In the genomic region with DNA sequence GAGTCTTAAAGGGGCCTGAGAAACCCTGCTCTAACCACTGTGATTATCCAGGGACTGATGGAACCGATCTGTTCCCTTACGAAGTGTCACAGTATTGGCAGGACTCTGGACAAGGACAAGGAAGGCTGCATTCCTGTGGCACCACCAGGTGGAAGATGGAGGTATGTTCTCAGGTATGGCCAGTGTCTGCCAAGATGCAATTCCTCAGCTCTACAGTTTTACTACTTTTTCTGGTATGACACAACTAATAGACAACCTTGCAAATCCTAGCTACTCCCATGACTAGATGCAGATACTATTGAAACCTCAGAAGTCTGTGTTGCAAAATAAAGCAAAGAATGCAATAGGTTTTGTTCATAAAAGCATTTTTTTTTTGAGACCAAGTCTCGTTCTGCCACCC, we compare ENCODE assay signal across 11 cellular contexts. TPM values are rescaled to one million over a fixed set of nuclear protein-coding genes. Genes with fewer than 3 reads are reported as not detected.
DNase-seq lines count a peak whose midpoint lies in the region; ATAC-seq and TF ChIP-seq lines count a peak whose summit lies in the region.
"Had no signal": no experiment of that assay in that cellular context is flagged by ENCODE, and none has a peak within 500 bp of the region (broad histone marks: within the 10 kb centered on the region; RNA-seq: fewer than 3 reads in every experiment).

No MANE protein-coding gene starts in this region.

- TF ChIP-seq RAD21 in liver (IDR thresholded peaks at IDR 0.05), result peak; percentile 56 to 71

- no peak overlapping the region for H2BK15ac ChIP-seq in H9 (ENCODE audit: low read depth, low read length)

- peaks cover 2 to 3% of the 10 kb centered on the region in 2 experiments; a peak in 4 of 5 replicates for H3K9me3 Mint-ChIP-seq in H9

- no CpG with 5 or more reads among the region's 3 CpGs for WGBS in H9 (ENCODE audit: extremely low coverage, insufficient read length, low lambda C conversion rate)
- WGBS in body of pancreas, 2 donors, result 32 to 35% methylated on average over 3 of the region's 3 CpGs
- 63% methylated on average over 3 of the region's 3 CpGs for WGBS in liver

- no peak overlapping the region for H4K91ac ChIP-seq in H9 (ENCODE audit: insufficient read length, low read depth, low read length)

- H2AK5ac ChIP-seq in H9 (ENCODE audit: insufficient read length, low read length), result no peak overlapping the region

- H3K27ac ChIP-seq in H9 (ENCODE audit: insufficient read length, low read depth, low read length), result no peak overlapping the region
- no peak overlapping the region for H3K27ac ChIP-seq in body of pancreas
- no peak overlapping the region for H3K27ac ChIP-seq in liver (ENCODE audit: low read depth in 1 of 2, low read length in 2 of 2)

- H2BK120ac ChIP-seq in H9 (ENCODE audit: low read depth, low read length, poor library complexity, severe bottlenecking), result no peak overlapping the region

- no peak overlapping the region for H3K9ac ChIP-seq in H9 (ENCODE audit: extremely low read depth, insufficient read length, low read length)
- H3K9ac ChIP-seq in liver (ENCODE audit: low read depth in 1 of 2, low read length in 2 of 2), result no peak overlapping the region

- H4K20me1 ChIP-seq in H9 (ENCODE audit: control insufficient read depth, insufficient read depth, insufficient read length), result no peaks in the 10 kb centered on the region

- no peaks in the 10 kb centered on the region for H3K27me3 Mint-ChIP-seq in H9 (ENCODE audit: low read depth)

- no peak overlapping the region for H3K23ac ChIP-seq in H9 (ENCODE audit: insufficient read length, low read depth, low read length)

- no peak for TF ChIP-seq POLR2A in body of pancreas (IDR thresholded peaks at IDR 0.05)

- H3K4me3 ChIP-seq in body of pancreas (no peak overlapping the region), liver (ENCODE audit: low read depth in 1 of 3, low read length in 3 of 3) (no peak overlapping the region)

- H2AFZ ChIP-seq in H9 (ENCODE audit: low read length), result no peak overlapping the region

- intact Hi-C loops in body of pancreas (cut with DNase I), result loop anchor here (10.0 kb wide), 1 partner anchor 138 kb away; no protein-coding TSS in a partner anchor

- H3K36me3 ChIP-seq in body of pancreas (replicated peaks in 1 of 2; ENCODE audit: insufficient read depth in 1 of 2, low read depth in 2 of 2) (no peaks in the 10 kb centered on the region), liver (ENCODE audit: control insufficient read depth in 4 of 4, insufficient read depth in 3 of 4, low read depth in 1 of 4, low read length in 3 of 4) (no peaks in the 10 kb centered on the region)

- H3K79me2 ChIP-seq in H9 (ENCODE audit: insufficient read depth, low read length), result no peaks in the 10 kb centered on the region

- no peak overlapping the region for H3K56ac ChIP-seq in H9 (ENCODE audit: insufficient read length, low read depth, low read length)

- no peaks in the 10 kb centered on the region for H3K23me2 ChIP-seq in H9 (ENCODE audit: insufficient read length, low read depth, low read length, poor library complexity, severe bottlenecking)

- peak; percentile 67 for DNase-seq in COR-L47 (lab: John Stamatoyannopoulos, UW)
- DNase-seq in H9, result no peak
- peak; percentile 73 to 83 (median 80) for DNase-seq in body of pancreas
- no peak for DNase-seq in central memory CD4-positive, alpha-beta T cell
- DNase-seq in activated T-cell treated with anti-CD3 and anti-CD28 coated beads, Interleukin-2, amount 50 U/mL, for 1 hour, result no peak
- DNase-seq in CD1c-positive myeloid dendritic cell (ENCODE audit: extremely low spot score), result no peak
- DNase-seq in UCSD-AML1 (lab: John Stamatoyannopoulos, UW; ENCODE audit: unreplicated experiment), result no peak
- DNase-seq: IMR-90; mesenchymal stem cell; stimulated activated naive CD4-positive, alpha-beta T cell treated with Interleukin-2 at 50 U/mL for 16 hours had no signal

- H4K5ac ChIP-seq in H9 (ENCODE audit: insufficient read length, low read depth, low read length), result no peak overlapping the region

- H3K4me3 Mint-ChIP-seq in H9, result no peak overlapping the region

- peak; percentile 96 for ATAC-seq in body of pancreas

- peaks cover 16 to 18% of the 10 kb centered on the region in 2 experiments for H3K4me1 Mint-ChIP-seq in H9

- no peak overlapping the region for H3T11ph ChIP-seq in H9 (ENCODE audit: low read length)

- no peak overlapping the region for H3K4ac ChIP-seq in H9 (ENCODE audit: low read depth, low read length)

- peaks cover 3% of the 10 kb centered on the region for H3K79me1 ChIP-seq in H9 (ENCODE audit: insufficient read depth, low read depth, low read length, poor library complexity, severe bottlenecking)

- H3K9me3 ChIP-seq in H9 (ENCODE audit: control insufficient read depth, low read depth, low read length), result no peaks in the 10 kb centered on the region
- no peaks in the 10 kb centered on the region for H3K9me3 ChIP-seq in body of pancreas
- peaks cover 0 to 5% (median 3%) of the 10 kb centered on the region in 4 donors for H3K9me3 ChIP-seq in liver (ENCODE audit: control insufficient read depth in 4 of 4, low read length in 3 of 4)

- no peak overlapping the region for H2BK5ac ChIP-seq in H9 (ENCODE audit: insufficient read length, low read length)

- no peak overlapping the region for H2BK20ac ChIP-seq in H9 (ENCODE audit: low read depth, low read length, poor library complexity, severe bottlenecking)

- no peak overlapping the region for H3K14ac ChIP-seq in H9 (ENCODE audit: insufficient read depth, low read length)

- no peak overlapping the region for H3K4me2 ChIP-seq in H9 (ENCODE audit: insufficient read depth, insufficient read length, low read length)

- no peak overlapping the region for H2BK12ac ChIP-seq in H9 (ENCODE audit: insufficient read length, low read depth, low read length)

- no peaks in the 10 kb centered on the region for H3K27me3 ChIP-seq in H9 (ENCODE audit: insufficient read depth, low read length)
- no peaks in the 10 kb centered on the region for H3K27me3 ChIP-seq in body of pancreas
- H3K27me3 ChIP-seq in liver (ENCODE audit: control insufficient read depth in 4 of 4, insufficient read depth in 4 of 4, low read length in 3 of 4), result no peaks in the 10 kb centered on the region

- TF ChIP-seq CTCF in H9 (conservative IDR thresholded peaks at IDR 0.05), result peak; percentile 64
- peak; percentile 49 to 88 (median 84) for TF ChIP-seq CTCF in body of pancreas (IDR thresholded peaks at IDR 0.05)
- TF ChIP-seq CTCF in liver (IDR thresholded peaks at IDR 0.05; ENCODE audit: low read depth, low read length, missing input control), result peak; percentile 27

- no peak overlapping the region for H4K8ac ChIP-seq in H9 (replicated peaks; ENCODE audit: insufficient read length, low read depth, low read length)

- peaks cover 4 to 5% (median 4%) of the 10 kb centered on the region in 3 experiments for H3K36me3 Mint-ChIP-seq in H9 (ENCODE audit: insufficient read depth in 1 of 3, low read depth in 3 of 3)

- no peak overlapping the region for H3K18ac ChIP-seq in H9 (ENCODE audit: insufficient read length, low read depth, low read length)

- H3K4me1 ChIP-seq in H9 (ENCODE audit: insufficient read depth, low read length) (peaks cover 7% of the 10 kb centered on the region; the same call in 1 of the 2 replicates), body of pancreas (no peaks in the 10 kb centered on the region), liver (ENCODE audit: control insufficient read depth in 4 of 4, insufficient read depth in 4 of 4, low read length in 3 of 4) (no peaks in the 10 kb centered on the region)

- no peak overlapping the region for H3K27ac Mint-ChIP-seq in H9

TF ChIP-seq in liver, 16 proteins besides CTCF, POLR2A, EP300 and RAD21:
- TF ChIP-seq, protein P1, sequence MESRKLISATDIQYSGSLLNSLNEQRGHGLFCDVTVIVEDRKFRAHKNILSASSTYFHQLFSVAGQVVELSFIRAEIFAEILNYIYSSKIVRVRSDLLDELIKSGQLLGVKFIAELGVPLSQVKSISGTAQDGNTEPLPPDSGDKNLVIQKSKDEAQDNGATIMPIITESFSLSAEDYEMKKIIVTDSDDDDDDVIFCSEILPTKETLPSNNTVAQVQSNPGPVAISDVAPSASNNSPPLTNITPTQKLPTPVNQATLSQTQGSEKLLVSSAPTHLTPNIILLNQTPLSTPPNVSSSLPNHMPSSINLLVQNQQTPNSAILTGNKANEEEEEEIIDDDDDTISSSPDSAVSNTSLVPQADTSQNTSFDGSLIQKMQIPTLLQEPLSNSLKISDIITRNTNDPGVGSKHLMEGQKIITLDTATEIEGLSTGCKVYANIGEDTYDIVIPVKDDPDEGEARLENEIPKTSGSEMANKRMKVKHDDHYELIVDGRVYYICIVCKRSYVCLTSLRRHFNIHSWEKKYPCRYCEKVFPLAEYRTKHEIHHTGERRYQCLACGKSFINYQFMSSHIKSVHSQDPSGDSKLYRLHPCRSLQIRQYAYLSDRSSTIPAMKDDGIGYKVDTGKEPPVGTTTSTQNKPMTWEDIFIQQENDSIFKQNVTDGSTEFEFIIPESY (IDR thresholded peaks at IDR 0.05), result no peak
- no peak for TF ChIP-seq SP1 (IDR thresholded peaks at IDR 0.05)

RNA-seq across cellular contexts. Expression of a gene that starts 14.6 kb away (rescaled TPM):
- total RNA-seq in H9 (2021) (20.9 and 22.4 TPM in 2 replicates), body of pancreas (1 to 10 TPM; 4.3 to 8.0 TPM), liver (10 to 100 TPM in 1 of 2 donors, 1 to 10 TPM in 1; 7.9 to 11.6 TPM)
- 10 to 100 TPM in 1 of 2 donors, 1 to 10 TPM in 1; 3.6 to 12.8 TPM for polyA plus RNA-seq in liver

Comparison
In these comparisons a context has a peak if more than half of its experiments do, and no peak if none do; other contexts are left out.
1. DNase-seq: peak in COR-L47 (single experiment) and body of pancreas (4 of 4); none in H9 (single experiment), central memory CD4-positive, alpha-beta T cell (single experiment), activated T-cell treated with anti-CD3 and anti-CD28 coated beads, Interleukin-2, amount 50 U/mL, for 1 hour (single experiment), CD1c-positive myeloid dendritic cell (single experiment) and UCSD-AML1 (single experiment).
2. CTCF ChIP-seq: peak in every context shown above with its lines; median percentile 84 in body of pancreas; 64 in H9; 27 in liver.